10 cellular contexts compared by ENCODE assay signal in the genomic region with DNA sequence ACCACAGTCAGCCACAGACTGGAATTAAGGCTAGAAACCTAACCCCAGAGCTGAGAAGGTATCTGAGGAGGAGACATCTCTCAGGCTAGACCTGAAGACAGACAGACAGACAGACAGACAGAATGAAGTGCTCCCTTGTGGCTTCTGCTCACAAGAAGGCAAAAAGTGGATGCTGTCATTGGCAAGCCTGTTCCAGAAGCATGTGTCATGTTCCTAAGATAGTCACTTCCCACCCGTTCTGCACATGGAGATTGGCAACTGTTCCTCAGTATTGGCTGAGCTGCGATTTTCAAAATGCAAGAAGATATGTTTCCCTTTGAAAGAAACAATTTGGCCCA.
DNase-seq lines count a peak whose midpoint lies in the region; ATAC-seq, FAIRE-seq and TF ChIP-seq lines count a peak whose summit lies in the region.
"Had no signal": no experiment of that assay in that cellular context is flagged by ENCODE, and none has a peak within 500 bp of the region (broad histone marks: within the 10 kb centered on the region; RNA-seq: fewer than 3 reads in every experiment).

No MANE protein-coding gene starts in this region.

- peak; percentile 94 for FAIRE-seq in astrocyte (lab: Jason Lieb, UNC)
- FAIRE-seq: D721Med had no signal

- TF ChIP-seq POLR2A in heart left ventricle (IDR thresholded peaks at IDR 0.05), result no peak

- in situ Hi-C loops in GM23248 (cut with MboI), result no loop called here

- DNase-seq in GM23248, result peak; percentile 94
- peak; percentile 84 for DNase-seq in astrocyte (ENCODE audit: low read depth)
- peak in 4 of 5 donors; percentile 32 to 47 (median 36) for DNase-seq in heart left ventricle
- DNase-seq in smooth muscle cell (lab: John Stamatoyannopoulos, UW; ENCODE audit: unreplicated experiment), result no peak
- DNase-seq in WERI-Rb-1, result no peak
- DNase-seq in NCI-H2107 (lab: John Stamatoyannopoulos, UW), result no peak

- H3K9me3 ChIP-seq in GM23248 (ENCODE audit: low read depth) (no peaks in the 10 kb centered on the region), astrocyte (ENCODE audit: insufficient read depth, low read depth, low read length) (no peaks in the 10 kb centered on the region), heart left ventricle (peaks cover 0 to 3% (median 0%) of the 10 kb centered on the region in 12 donors), smooth muscle cell (replicated peaks; ENCODE audit: low read depth) (no peaks in the 10 kb centered on the region), WERI-Rb-1 (ENCODE audit: severe bottlenecking) (no peaks in the 10 kb centered on the region)
- H3K9me3 ChIP-seq: SJSA1 had no signal

- H3K79me2 ChIP-seq in GM23248 (ENCODE audit: insufficient read depth) (no peaks in the 10 kb centered on the region), astrocyte (ENCODE audit: insufficient read depth, low read length) (no peaks in the 10 kb centered on the region), smooth muscle cell (ENCODE audit: low read depth) (no peaks in the 10 kb centered on the region)

- H3K36me3 Mint-ChIP-seq in astrocyte (ENCODE audit: low read depth, unreplicated experiment), result peaks cover 21% of the 10 kb centered on the region

- H3K36me3 ChIP-seq in GM23248 (ENCODE audit: low read depth), result no peaks in the 10 kb centered on the region
- H3K36me3 ChIP-seq in astrocyte (ENCODE audit: insufficient read depth, low read length), result no peaks in the 10 kb centered on the region
- peaks cover 0 to 13% (median 0%) of the 10 kb centered on the region in 9 donors for H3K36me3 ChIP-seq in heart left ventricle
- H3K36me3 ChIP-seq in smooth muscle cell (ENCODE audit: low read depth), result no peaks in the 10 kb centered on the region
- no peaks in the 10 kb centered on the region for H3K36me3 ChIP-seq in WERI-Rb-1
- H3K36me3 ChIP-seq: SJSA1 had no signal

- WGBS in GM23248 (ENCODE audit: low coverage in 1 of 2, low lambda C conversion rate in 2 of 2, missing lambda C conversion rate in 2 of 2), 2 experiments, result 0 to 3% methylated on average over 2 of the region's 2 CpGs
- 26 to 42% (median 35%) methylated on average over 2 of the region's 2 CpGs for WGBS in heart left ventricle, 4 donors
- 48% methylated on average over 2 of the region's 2 CpGs for WGBS in smooth muscle cell (ENCODE audit: low lambda C conversion rate)

- peak; percentile 58 to 80 (median 72) for ATAC-seq in heart left ventricle
- ATAC-seq in HG02981 (IDR thresholded peaks at IDR 0.05; ENCODE audit: unreplicated experiment), result no peak

- H2AFZ ChIP-seq in GM23248, result no peak overlapping the region
- no peak overlapping the region for H2AFZ ChIP-seq in astrocyte (ENCODE audit: low read depth, low read length)
- no peak overlapping the region for H2AFZ ChIP-seq in smooth muscle cell (ENCODE audit: low read depth)

- H4K20me1 ChIP-seq in GM23248 (ENCODE audit: insufficient read depth) (no peaks in the 10 kb centered on the region), astrocyte (ENCODE audit: insufficient read depth, low read length) (no peaks in the 10 kb centered on the region), smooth muscle cell (ENCODE audit: low read depth) (no peaks in the 10 kb centered on the region)

- H3K9me2 ChIP-seq in GM23248 (ENCODE audit: insufficient read depth), result no peaks in the 10 kb centered on the region

- no peaks in the 10 kb centered on the region for H3K27me3 ChIP-seq in GM23248 (replicated peaks; ENCODE audit: insufficient read depth)
- no peaks in the 10 kb centered on the region for H3K27me3 ChIP-seq in astrocyte (ENCODE audit: insufficient read depth, low read length)
- no peaks in the 10 kb centered on the region for H3K27me3 ChIP-seq in heart left ventricle
- no peaks in the 10 kb centered on the region for H3K27me3 ChIP-seq in smooth muscle cell (ENCODE audit: low read depth)
- H3K27me3 ChIP-seq in WERI-Rb-1 (ENCODE audit: insufficient read depth, low read depth, severe bottlenecking), result no peaks in the 10 kb centered on the region
- H3K27me3 ChIP-seq: SJSA1 had no signal

- H3F3A ChIP-seq in GM23248 (ENCODE audit: insufficient read depth), result peaks cover 39% of the 10 kb centered on the region
- H3F3A ChIP-seq in smooth muscle cell (ENCODE audit: low read depth), result peaks cover 20% of the 10 kb centered on the region

- TF ChIP-seq CTCF in astrocyte (IDR thresholded peaks at IDR 0.05; ENCODE audit: insufficient read depth, low read depth, low read length), result no peak
- no peak for TF ChIP-seq CTCF in heart left ventricle (IDR thresholded peaks at IDR 0.05)
- TF ChIP-seq CTCF in smooth muscle cell (IDR thresholded peaks at IDR 0.05; ENCODE audit: borderline replicate concordance, insufficient read depth, poor library complexity, severe bottlenecking), result no peak
- no peak for TF ChIP-seq CTCF in WERI-Rb-1 (IDR thresholded peaks at IDR 0.05; ENCODE audit: low read depth, low read length)

- H3K27ac ChIP-seq in GM23248 (peak overlapping the region; percentile 89), astrocyte (ENCODE audit: low read depth, low read length) (peak overlapping the region; percentile 57), heart left ventricle (peak overlapping the region in 1 of 12 donors; percentile 14), smooth muscle cell (ENCODE audit: low read depth) (peak overlapping the region; percentile 86), WERI-Rb-1 (no peak overlapping the region)
- H3K27ac ChIP-seq: SJSA1 had no signal

- H3K4me3 Mint-ChIP-seq in astrocyte (ENCODE audit: unreplicated experiment), result peak overlapping the region; percentile 68
- H3K4me3 Mint-ChIP-seq: endodermal cell had no signal

- H3K27me3 Mint-ChIP-seq in astrocyte (ENCODE audit: low read depth, unreplicated experiment), result no peaks in the 10 kb centered on the region

- peaks cover 48% of the 10 kb centered on the region for H3K4me1 Mint-ChIP-seq in astrocyte (ENCODE audit: low read depth, unreplicated experiment)

- H3K9me3 Mint-ChIP-seq in astrocyte (ENCODE audit: unreplicated experiment), result no peaks in the 10 kb centered on the region

- H3K27ac Mint-ChIP-seq in astrocyte (ENCODE audit: unreplicated experiment), result peak overlapping the region; percentile 96
- H3K27ac Mint-ChIP-seq: endodermal cell had no signal

- H3K9ac ChIP-seq in GM23248 (peak overlapping the region; percentile 61), astrocyte (ENCODE audit: low read length) (peak overlapping the region; percentile 37), smooth muscle cell (ENCODE audit: low read depth) (peak overlapping the region; percentile 21)

- H3K4me2 ChIP-seq in GM23248 (ENCODE audit: unreplicated experiment) (peak overlapping the region; percentile 59), astrocyte (ENCODE audit: low read length) (peak overlapping the region; percentile 54), smooth muscle cell (peak overlapping the region; percentile 41)

- intact Hi-C loops in heart left ventricle (cut with DNase I), result loop anchor here in 2 of 10 donors (10.0 kb wide), 2 partner anchors 739 to 749 kb away; no protein-coding TSS in a partner anchor

- H3K4me3 ChIP-seq in GM23248 (peak overlapping the region; percentile 6), astrocyte (ENCODE audit: insufficient read depth, low read depth, low read length) (no peak overlapping the region), heart left ventricle (no peak overlapping the region), smooth muscle cell (no peak overlapping the region), WERI-Rb-1 (ENCODE audit: low read depth, low read length) (no peak overlapping the region)
- H3K4me3 ChIP-seq: SJSA1 had no signal

- H3K4me1 ChIP-seq in GM23248 (ENCODE audit: insufficient read depth), result peaks cover 44% of the 10 kb centered on the region
- H3K4me1 ChIP-seq in astrocyte (ENCODE audit: insufficient read depth, low read length), result peaks cover 27% of the 10 kb centered on the region
- H3K4me1 ChIP-seq in heart left ventricle, result peaks cover 4 to 40% (median 23%) of the 10 kb centered on the region in 12 donors
- H3K4me1 ChIP-seq in smooth muscle cell (ENCODE audit: low read depth), result peaks cover 13% of the 10 kb centered on the region
- H3K4me1 ChIP-seq: SJSA1 had no signal

Comparison
In these comparisons a context has a peak if more than half of its experiments do, and no peak if none do; other contexts are left out.
1. DNase-seq: peak in GM23248 (single experiment), astrocyte (single experiment) and heart left ventricle (4 of 5); none in smooth muscle cell (single experiment), WERI-Rb-1 (single experiment) and NCI-H2107 (single experiment).
2. Peak in every context shown above with its lines, with median percentiles within 50 percentile points of each other: H3K4me2 ChIP-seq and H3K9ac ChIP-seq.